ENCODE assay signal across 8 cellular contexts in the genomic region with DNA sequence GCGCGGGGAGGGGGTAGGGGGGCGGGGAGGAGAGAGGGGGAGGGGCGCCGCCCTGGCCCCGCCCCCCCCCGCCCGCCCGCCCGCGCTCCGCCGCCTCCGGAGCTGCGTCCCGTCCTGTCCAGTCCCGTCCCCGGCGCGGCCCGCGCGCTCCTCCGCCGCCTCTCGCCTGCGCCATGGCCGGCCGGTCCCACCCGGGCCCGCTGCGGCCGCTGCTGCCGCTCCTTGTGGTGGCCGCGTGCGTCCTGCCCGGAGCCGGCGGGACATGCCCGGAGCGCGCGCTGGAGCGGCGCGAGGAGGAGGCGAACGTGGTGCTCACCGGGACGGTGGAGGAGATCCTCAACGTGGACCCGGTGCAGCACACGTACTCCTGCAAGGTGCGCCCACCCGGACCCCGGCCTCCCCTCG. TPM values are rescaled to one million over a fixed set of nuclear protein-coding genes. Genes with fewer than 3 reads are reported as not detected.
A peak's percentile ranks its signal among the peaks of the same experiment; 100 is the strongest.
DNase-seq lines count a peak whose midpoint lies in the region; ATAC-seq, FAIRE-seq and TF ChIP-seq lines count a peak whose summit lies in the region.

A gene (plus strand): TSS at position 121 of the 405 bp plus-strand sequence. CDS start 53 bp downstream, at position 174.

- no peak for TF ChIP-seq POLR2A in GM12892 (IDR thresholded peaks at IDR 0.05; ENCODE audit: low read depth, low read length)

- ATAC-seq in GM19467 (IDR thresholded peaks at IDR 0.05; ENCODE audit: unreplicated experiment) (peak; percentile 32), HG03571 (IDR thresholded peaks at IDR 0.05; ENCODE audit: unreplicated experiment) (peak; percentile 36)

- no peaks in the 10 kb centered on the region for H3K27me3 ChIP-seq in iPS-15b (ENCODE audit: control insufficient read depth, insufficient read depth, low read length)
- H3K27me3 ChIP-seq in skeletal muscle tissue (ENCODE audit: control insufficient read depth in 3 of 3, insufficient read depth in 3 of 3, low read length in 3 of 3): peaks cover 10 to 18% (median 16%) of the 10 kb centered on the region in 3 donors

- peaks cover 10% of the 10 kb centered on the region for H3K4me1 ChIP-seq in iPS-15b (ENCODE audit: control insufficient read depth, insufficient read depth, low read length)
- peaks cover 2 to 13% (median 10%) of the 10 kb centered on the region in 3 donors for H3K4me1 ChIP-seq in skeletal muscle tissue (ENCODE audit: control insufficient read depth in 3 of 3, insufficient read depth in 3 of 3, low read length in 3 of 3)

- H3K9ac ChIP-seq in iPS-15b (ENCODE audit: low read depth, low read length) (peak within 1 kb of the TSS; percentile 37), skeletal muscle tissue (ENCODE audit: low read depth in 1 of 3, low read length in 3 of 3) (peak within 1 kb of the TSS in 1 of 3 donors; percentile 71)

- H3K27ac ChIP-seq in angular gyrus (ENCODE audit: low read depth, low read length) (peak within 1 kb of the TSS; percentile 73), skeletal muscle tissue (ENCODE audit: low read depth, low read length) (no peak within 1 kb of the TSS)

- no peak for FAIRE-seq in GM12892 (lab: Jason Lieb, UNC)

- peaks cover 19% of the 10 kb centered on the region for H3K36me3 ChIP-seq in iPS-15b (ENCODE audit: control insufficient read depth, insufficient read depth, low read length)
- no peaks in the 10 kb centered on the region for H3K36me3 ChIP-seq in skeletal muscle tissue (ENCODE audit: control insufficient read depth in 3 of 3, insufficient read depth in 3 of 3, low read length in 3 of 3)

- no peaks in the 10 kb centered on the region for H3K9me3 ChIP-seq in iPS-15b (ENCODE audit: control insufficient read depth, insufficient read depth, low read length)
- no peaks in the 10 kb centered on the region for H3K9me3 ChIP-seq in skeletal muscle tissue (ENCODE audit: control insufficient read depth in 3 of 3, low read length in 3 of 3)

- DNase-seq in DMS53 (lab: John Stamatoyannopoulos, UW) (peak; percentile 87), NCI-H446 treated with DMSO at 0.1 percent for 48 hours (lab: John Stamatoyannopoulos, UW) (no peak), GM12892 (ENCODE audit: insufficient read length) (no peak)

- H3K4me3 ChIP-seq in iPS-15b (ENCODE audit: low read depth, low read length) (peak within 1 kb of the TSS; percentile 61), skeletal muscle tissue (ENCODE audit: low read length in 3 of 3) (peak within 1 kb of the TSS; percentile 51 to 71 (median 68))

RNA-seq across cellular contexts. Expression of the gene that starts here (rescaled TPM):
- total RNA-seq in skeletal muscle tissue: 14.6 TPM
- polyA plus RNA-seq in GM12892 (2012; ENCODE audit: missing spikeins): 15.1 TPM
